In the genomic region with DNA sequence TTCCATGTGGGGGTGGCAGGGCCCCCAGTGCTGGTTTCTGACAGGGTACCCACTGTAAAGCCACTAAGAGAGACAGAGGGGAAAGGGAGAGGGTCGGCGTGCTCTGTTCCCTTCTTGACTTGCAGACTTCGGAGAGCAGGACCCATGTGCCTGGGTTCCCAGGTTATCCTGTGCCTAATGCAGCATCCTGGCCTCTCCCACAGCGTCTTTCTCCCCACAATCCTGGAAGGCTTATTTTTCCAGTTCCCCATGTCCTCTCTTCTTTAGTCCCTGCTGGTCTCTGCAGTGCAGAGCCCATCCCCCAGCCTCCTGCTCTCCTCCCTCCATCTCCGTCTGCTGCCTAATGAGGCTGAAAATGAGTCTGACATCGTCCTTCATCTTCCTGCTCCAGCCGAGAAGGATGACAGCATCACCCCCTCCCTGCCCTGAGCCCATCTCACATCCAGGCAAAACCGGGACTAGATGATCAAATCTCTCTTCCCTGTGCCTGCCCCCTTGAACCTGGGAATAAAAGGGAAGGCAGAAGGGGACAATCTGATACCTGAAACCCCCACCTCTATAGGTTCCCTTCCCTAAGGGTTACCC, we compare ENCODE assay signal across 1 cellular context.
TF ChIP-seq lines count a peak whose summit lies in the region.

No MANE protein-coding gene starts in this region.

TF ChIP-seq in HEK293, 187 proteins besides CTCF, POLR2A, EP300 and RAD21 (continued from another document and continues in another):
- TF ChIP-seq, protein P1, sequence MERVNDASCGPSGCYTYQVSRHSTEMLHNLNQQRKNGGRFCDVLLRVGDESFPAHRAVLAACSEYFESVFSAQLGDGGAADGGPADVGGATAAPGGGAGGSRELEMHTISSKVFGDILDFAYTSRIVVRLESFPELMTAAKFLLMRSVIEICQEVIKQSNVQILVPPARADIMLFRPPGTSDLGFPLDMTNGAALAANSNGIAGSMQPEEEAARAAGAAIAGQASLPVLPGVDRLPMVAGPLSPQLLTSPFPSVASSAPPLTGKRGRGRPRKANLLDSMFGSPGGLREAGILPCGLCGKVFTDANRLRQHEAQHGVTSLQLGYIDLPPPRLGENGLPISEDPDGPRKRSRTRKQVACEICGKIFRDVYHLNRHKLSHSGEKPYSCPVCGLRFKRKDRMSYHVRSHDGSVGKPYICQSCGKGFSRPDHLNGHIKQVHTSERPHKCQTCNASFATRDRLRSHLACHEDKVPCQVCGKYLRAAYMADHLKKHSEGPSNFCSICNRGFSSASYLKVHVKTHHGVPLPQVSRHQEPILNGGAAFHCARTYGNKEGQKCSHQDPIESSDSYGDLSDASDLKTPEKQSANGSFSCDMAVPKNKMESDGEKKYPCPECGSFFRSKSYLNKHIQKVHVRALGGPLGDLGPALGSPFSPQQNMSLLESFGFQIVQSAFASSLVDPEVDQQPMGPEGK (tag by site-specific recombination; IDR thresholded peaks at IDR 0.05), result peak; percentile 71; the same call in 1 of the 2 replicates
- peak; percentile 95 for TF ChIP-seq ZEB2 (tag by site-specific recombination; IDR thresholded peaks at IDR 0.05)
- TF ChIP-seq, protein P2, sequence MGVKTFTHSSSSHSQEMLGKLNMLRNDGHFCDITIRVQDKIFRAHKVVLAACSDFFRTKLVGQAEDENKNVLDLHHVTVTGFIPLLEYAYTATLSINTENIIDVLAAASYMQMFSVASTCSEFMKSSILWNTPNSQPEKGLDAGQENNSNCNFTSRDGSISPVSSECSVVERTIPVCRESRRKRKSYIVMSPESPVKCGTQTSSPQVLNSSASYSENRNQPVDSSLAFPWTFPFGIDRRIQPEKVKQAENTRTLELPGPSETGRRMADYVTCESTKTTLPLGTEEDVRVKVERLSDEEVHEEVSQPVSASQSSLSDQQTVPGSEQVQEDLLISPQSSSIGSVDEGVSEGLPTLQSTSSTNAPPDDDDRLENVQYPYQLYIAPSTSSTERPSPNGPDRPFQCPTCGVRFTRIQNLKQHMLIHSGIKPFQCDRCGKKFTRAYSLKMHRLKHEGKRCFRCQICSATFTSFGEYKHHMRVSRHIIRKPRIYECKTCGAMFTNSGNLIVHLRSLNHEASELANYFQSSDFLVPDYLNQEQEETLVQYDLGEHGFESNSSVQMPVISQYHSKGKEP (tag by site-specific recombination; IDR thresholded peaks at IDR 0.05), result no peak
- TF ChIP-seq KLF9 (tag by site-specific recombination; IDR thresholded peaks at IDR 0.05; ENCODE audit: low read depth), result no peak
- TF ChIP-seq, protein P3, sequence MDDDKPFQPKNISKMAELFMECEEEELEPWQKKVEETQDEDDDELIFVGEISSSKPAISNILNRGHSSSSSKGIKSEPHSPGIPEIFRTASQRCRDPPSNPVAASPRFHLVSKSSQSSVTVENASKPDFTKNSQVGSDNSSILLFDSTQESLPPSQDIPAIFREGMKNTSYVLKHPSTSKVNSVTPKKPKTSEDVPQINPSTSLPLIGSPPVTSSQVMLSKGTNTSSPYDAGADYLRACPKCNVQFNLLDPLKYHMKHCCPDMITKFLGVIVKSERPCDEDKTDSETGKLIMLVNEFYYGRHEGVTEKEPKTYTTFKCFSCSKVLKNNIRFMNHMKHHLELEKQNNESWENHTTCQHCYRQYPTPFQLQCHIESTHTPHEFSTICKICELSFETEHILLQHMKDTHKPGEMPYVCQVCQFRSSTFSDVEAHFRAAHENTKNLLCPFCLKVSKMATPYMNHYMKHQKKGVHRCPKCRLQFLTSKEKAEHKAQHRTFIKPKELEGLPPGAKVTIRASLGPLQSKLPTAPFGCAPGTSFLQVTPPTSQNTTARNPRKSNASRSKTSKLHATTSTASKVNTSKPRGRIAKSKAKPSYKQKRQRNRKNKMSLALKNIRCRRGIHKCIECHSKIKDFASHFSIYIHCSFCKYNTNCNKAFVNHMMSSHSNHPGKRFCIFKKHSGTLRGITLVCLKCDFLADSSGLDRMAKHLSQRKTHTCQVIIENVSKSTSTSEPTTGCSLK (tag by site-specific recombination; IDR thresholded peaks at IDR 0.05), result no peak
- no peak for TF ChIP-seq ZNF529 (tag by site-specific recombination; IDR thresholded peaks at IDR 0.05; ENCODE audit: insufficient replicate concordance)
- TF ChIP-seq GLIS2 (tag by site-specific recombination; IDR thresholded peaks at IDR 0.05), result no peak
- TF ChIP-seq ZNF223 (tag by site-specific recombination; IDR thresholded peaks at IDR 0.05), result no peak
- no peak for TF ChIP-seq ZNF560 (tag by site-specific recombination; IDR thresholded peaks at IDR 0.05; ENCODE audit: borderline replicate concordance)
- TF ChIP-seq ZNF146 (tag by site-specific recombination; IDR thresholded peaks at IDR 0.05), result no peak
- TF ChIP-seq ZNF600 (tag by site-specific recombination; IDR thresholded peaks at IDR 0.05), result peak; percentile 87; the same call in 1 of the 2 replicates
- peak; percentile 17; the same call in 1 of the 2 replicates for TF ChIP-seq ZBTB48 (tag by site-specific recombination; IDR thresholded peaks at IDR 0.05)
- TF ChIP-seq ZFP41 (tag by site-specific recombination; IDR thresholded peaks at IDR 0.05; ENCODE audit: borderline replicate concordance), result no peak
- TF ChIP-seq ZNF76 (tag by site-specific recombination; IDR thresholded peaks at IDR 0.05; ENCODE audit: borderline replicate concordance, low read depth), result no peak
- TF ChIP-seq SP3 (tag by site-specific recombination; IDR thresholded peaks at IDR 0.05), result no peak
- TF ChIP-seq, protein P4, sequence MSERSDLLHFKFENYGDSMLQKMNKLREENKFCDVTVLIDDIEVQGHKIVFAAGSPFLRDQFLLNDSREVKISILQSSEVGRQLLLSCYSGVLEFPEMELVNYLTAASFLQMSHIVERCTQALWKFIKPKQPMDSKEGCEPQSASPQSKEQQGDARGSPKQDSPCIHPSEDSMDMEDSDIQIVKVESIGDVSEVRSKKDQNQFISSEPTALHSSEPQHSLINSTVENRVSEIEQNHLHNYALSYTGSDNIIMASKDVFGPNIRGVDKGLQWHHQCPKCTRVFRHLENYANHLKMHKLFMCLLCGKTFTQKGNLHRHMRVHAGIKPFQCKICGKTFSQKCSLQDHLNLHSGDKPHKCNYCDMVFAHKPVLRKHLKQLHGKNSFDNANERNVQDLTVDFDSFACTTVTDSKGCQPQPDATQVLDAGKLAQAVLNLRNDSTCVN (tag by site-specific recombination; optimal IDR thresholded peaks at IDR 0.05), result no peak
- TF ChIP-seq ZNF777 (tag by site-specific recombination; IDR thresholded peaks at IDR 0.05; ENCODE audit: borderline replicate concordance), result no peak
- TF ChIP-seq, protein P5, sequence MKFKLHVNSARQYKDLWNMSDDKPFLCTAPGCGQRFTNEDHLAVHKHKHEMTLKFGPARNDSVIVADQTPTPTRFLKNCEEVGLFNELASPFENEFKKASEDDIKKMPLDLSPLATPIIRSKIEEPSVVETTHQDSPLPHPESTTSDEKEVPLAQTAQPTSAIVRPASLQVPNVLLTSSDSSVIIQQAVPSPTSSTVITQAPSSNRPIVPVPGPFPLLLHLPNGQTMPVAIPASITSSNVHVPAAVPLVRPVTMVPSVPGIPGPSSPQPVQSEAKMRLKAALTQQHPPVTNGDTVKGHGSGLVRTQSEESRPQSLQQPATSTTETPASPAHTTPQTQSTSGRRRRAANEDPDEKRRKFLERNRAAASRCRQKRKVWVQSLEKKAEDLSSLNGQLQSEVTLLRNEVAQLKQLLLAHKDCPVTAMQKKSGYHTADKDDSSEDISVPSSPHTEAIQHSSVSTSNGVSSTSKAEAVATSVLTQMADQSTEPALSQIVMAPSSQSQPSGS (tag by site-specific recombination; IDR thresholded peaks at IDR 0.05; ENCODE audit: low read depth), result peak; percentile 86
- TF ChIP-seq ZNF664 (tag by site-specific recombination; IDR thresholded peaks at IDR 0.05), result no peak
- TF ChIP-seq, protein P6, sequence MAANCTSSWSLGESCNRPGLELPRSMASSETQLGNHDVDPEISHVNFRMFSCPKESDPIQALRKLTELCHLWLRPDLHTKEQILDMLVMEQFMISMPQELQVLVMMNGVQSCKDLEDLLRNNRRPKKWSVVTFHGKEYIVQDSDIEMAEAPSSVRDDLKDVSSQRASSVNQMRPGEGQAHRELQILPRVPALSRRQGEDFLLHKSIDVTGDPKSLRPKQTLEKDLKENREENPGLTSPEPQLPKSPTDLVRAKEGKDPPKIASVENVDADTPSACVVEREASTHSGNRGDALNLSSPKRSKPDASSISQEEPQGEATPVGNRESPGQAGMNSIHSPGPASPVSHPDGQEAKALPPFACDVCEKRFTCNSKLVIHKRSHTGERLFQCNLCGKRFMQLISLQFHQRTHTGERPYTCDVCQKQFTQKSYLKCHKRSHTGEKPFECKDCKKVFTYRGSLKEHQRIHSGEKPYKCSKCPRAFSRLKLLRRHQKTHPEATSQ (tag by site-specific recombination; IDR thresholded peaks at IDR 0.05), result no peak
- TF ChIP-seq ZFP69B (tag by site-specific recombination; IDR thresholded peaks at IDR 0.05), result no peak
- TF ChIP-seq, protein P7, sequence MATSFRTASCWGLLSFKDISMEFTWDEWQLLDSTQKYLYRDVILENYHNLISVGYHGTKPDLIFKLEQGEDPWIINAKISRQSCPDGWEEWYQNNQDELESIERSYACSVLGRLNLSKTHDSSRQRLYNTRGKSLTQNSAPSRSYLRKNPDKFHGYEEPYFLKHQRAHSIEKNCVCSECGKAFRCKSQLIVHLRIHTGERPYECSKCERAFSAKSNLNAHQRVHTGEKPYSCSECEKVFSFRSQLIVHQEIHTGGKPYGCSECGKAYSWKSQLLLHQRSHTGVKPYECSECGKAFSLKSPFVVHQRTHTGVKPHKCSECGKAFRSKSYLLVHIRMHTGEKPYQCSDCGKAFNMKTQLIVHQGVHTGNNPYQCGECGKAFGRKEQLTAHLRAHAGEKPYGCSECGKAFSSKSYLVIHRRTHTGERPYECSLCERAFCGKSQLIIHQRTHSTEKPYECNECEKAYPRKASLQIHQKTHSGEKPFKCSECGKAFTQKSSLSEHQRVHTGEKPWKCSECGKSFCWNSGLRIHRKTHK (tag by site-specific recombination; IDR thresholded peaks at IDR 0.05), result no peak
- no peak for TF ChIP-seq ZNF530 (tag by site-specific recombination; IDR thresholded peaks at IDR 0.05; ENCODE audit: low read depth)
- TF ChIP-seq, protein P8, sequence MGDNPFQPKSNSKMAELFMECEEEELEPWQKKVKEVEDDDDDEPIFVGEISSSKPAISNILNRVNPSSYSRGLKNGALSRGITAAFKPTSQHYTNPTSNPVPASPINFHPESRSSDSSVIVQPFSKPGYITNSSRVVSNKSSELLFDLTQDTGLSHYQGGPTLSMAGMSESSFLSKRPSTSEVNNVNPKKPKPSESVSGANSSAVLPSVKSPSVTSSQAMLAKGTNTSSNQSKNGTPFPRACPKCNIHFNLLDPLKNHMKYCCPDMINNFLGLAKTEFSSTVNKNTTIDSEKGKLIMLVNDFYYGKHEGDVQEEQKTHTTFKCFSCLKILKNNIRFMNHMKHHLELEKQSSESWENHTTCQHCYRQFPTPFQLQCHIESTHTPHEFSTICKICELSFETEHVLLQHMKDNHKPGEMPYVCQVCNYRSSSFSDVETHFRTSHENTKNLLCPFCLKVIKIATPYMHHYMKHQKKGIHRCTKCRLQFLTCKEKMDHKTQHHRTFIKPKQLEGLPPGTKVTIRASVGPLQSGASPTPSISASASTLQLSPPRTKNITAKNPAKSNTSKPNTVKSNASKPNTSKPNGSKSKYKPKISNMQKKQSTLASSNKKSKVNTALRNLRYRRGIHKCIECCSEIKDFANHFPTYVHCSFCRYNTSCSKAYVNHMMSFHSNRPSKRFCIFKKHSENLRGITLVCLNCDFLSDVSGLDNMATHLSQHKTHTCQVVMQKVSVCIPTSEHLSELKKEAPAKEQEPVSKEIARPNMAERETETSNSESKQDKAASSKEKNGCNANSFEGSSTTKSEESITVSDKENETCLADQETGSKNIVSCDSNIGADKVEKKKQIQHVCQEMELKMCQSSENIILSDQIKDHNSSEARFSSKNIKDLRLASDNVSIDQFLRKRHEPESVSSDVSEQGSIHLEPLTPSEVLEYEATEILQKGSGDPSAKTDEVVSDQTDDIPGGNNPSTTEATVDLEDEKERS (tag by site-specific recombination; IDR thresholded peaks at IDR 0.05), result no peak
- TF ChIP-seq ZIC2 (tag by site-specific recombination; IDR thresholded peaks at IDR 0.05), result peak; percentile 54
- no peak for TF ChIP-seq TCF7L2 (IDR thresholded peaks at IDR 0.05; ENCODE audit: borderline replicate concordance, low read depth, low read length)
- TF ChIP-seq ZNF366 (tag by site-specific recombination; conservative IDR thresholded peaks at IDR 0.05), result peak; percentile 53
- TF ChIP-seq, protein P9, sequence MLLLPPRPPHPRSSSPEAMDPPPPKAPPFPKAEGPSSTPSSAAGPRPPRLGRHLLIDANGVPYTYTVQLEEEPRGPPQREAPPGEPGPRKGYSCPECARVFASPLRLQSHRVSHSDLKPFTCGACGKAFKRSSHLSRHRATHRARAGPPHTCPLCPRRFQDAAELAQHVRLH (tag by site-specific recombination; IDR thresholded peaks at IDR 0.05), result no peak
- no peak for TF ChIP-seq ZNF549 (tag by site-specific recombination; IDR thresholded peaks at IDR 0.05)
- TF ChIP-seq RBAK (tag by site-specific recombination; IDR thresholded peaks at IDR 0.05), result no peak
- TF ChIP-seq ZNF426 (tag by site-specific recombination; IDR thresholded peaks at IDR 0.05), result no peak
- TF ChIP-seq, protein P10, sequence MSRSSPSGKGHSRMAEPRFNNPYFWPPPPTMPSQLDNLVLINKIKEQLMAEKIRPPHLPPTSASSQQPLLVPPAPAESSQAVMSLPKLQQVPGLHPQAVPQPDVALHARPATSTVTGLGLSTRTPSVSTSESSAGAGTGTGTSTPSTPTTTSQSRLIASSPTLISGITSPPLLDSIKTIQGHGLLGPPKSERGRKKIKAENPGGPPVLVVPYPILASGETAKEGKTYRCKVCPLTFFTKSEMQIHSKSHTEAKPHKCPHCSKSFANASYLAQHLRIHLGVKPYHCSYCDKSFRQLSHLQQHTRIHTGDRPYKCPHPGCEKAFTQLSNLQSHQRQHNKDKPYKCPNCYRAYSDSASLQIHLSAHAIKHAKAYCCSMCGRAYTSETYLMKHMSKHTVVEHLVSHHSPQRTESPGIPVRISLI (tag by site-specific recombination; IDR thresholded peaks at IDR 0.05), result no peak
- no peak for TF ChIP-seq ZNF184 (tag by site-specific recombination; IDR thresholded peaks at IDR 0.05)
- TF ChIP-seq ZNF169 (tag by site-specific recombination; IDR thresholded peaks at IDR 0.05), result no peak
- TF ChIP-seq ZNF624 (tag by site-specific recombination; IDR thresholded peaks at IDR 0.05), result no peak
- peak; percentile 43; the same call in 1 of the 2 replicates for TF ChIP-seq TRIM28 (IDR thresholded peaks at IDR 0.05; ENCODE audit: borderline replicate concordance, low read length)
- TF ChIP-seq ZSCAN16 (tag by site-specific recombination; IDR thresholded peaks at IDR 0.05), result no peak
- TF ChIP-seq, protein P11, sequence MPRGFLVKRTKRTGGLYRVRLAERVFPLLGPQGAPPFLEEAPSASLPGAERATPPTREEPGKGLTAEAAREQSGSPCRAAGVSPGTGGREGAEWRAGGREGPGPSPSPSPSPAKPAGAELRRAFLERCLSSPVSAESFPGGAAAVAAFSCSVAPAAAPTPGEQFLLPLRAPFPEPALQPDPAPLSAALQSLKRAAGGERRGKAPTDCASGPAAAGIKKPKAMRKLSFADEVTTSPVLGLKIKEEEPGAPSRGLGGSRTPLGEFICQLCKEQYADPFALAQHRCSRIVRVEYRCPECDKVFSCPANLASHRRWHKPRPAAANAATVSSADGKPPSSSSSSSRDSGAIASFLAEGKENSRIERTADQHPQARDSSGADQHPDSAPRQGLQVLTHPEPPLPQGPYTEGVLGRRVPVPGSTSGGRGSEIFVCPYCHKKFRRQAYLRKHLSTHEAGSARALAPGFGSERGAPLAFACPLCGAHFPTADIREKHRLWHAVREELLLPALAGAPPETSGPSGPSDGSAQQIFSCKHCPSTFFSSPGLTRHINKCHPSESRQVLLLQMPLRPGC (tag by site-specific recombination; IDR thresholded peaks at IDR 0.05), result no peak; the same call in 1 of the 2 replicates
- TF ChIP-seq ZNF324 (tag by site-specific recombination; IDR thresholded peaks at IDR 0.05), result peak; percentile 73; the same call in 1 of the 2 replicates
- TF ChIP-seq YY2 (tag by site-specific recombination; IDR thresholded peaks at IDR 0.05), result no peak
